8 cellular contexts compared by ENCODE assay signal in the genomic region with DNA sequence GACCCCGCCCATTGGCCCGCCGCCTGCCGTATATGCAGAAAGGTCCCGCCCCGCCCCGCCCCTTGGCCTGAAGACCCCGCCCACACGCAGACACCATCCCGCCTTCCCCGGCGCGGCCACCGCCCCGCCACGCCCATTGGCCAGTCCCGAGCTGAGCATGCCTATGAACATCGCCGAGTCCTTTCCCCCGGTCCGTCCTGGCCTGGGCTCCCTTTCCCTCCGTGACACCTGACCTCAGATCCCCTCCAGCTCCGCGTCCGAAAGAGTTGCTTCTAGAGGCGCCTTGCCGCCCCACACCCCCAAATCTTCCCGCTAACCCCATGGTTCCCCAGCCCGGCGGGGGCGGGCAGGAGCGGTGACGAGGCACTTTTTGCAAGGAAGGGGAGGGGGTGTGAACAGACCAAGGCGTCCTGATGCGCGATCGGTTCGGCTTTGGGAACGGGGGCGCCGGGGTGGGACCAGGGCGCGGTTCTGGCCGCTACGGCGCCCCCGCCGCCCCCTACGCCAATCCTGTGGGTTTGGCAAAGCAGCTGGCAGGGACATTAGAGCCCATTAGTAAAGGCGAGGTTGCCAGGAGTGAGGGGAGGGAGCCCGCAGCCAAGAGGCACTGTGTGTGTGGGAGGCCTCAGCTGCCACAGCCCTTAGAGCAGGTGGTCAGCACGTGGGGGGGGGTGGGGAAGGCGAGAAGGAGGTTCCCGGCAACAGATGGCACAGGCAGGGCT. TPM values are rescaled to one million over a fixed set of nuclear protein-coding genes. Genes with fewer than 3 reads are reported as not detected.
DNase-seq lines count a peak whose midpoint lies in the region; ATAC-seq and TF ChIP-seq lines count a peak whose summit lies in the region.

No MANE protein-coding gene starts in this region.

- 2% methylated on average over 47 of the region's 54 CpGs for WGBS in prostate gland

- peak overlapping the region; percentile 92 for H3K4me3 Mint-ChIP-seq in T-helper 1 cell treated with Interleukin-12 subunit alpha and Interleukin-12 subunit beta and Interleukin-4 antibody, amounts not matched to agents 30 μg/mL and 1 μg/mL, for 36 hours

- H3K27me3 ChIP-seq in left ventricle myocardium inferior (ENCODE audit: low read depth) (no peaks in the 10 kb centered on the region), prostate gland (replicated peaks; ENCODE audit: insufficient read depth) (no peaks in the 10 kb centered on the region), upper lobe of right lung (no peaks in the 10 kb centered on the region)

- no peaks in the 10 kb centered on the region for H3K27me3 Mint-ChIP-seq in T-helper 1 cell treated with Interleukin-12 subunit alpha and Interleukin-12 subunit beta and Interleukin-4 antibody, amounts not matched to agents 30 μg/mL and 1 μg/mL, for 36 hours (ENCODE audit: low read depth)

- peak overlapping the region; percentile 79 for H3K4me3 ChIP-seq in left ventricle myocardium inferior
- H3K4me3 ChIP-seq in prostate gland: peak overlapping the region; percentile 69 to 84
- peak overlapping the region; percentile 59 for H3K4me3 ChIP-seq in upper lobe of right lung

- peak; percentile 22 for TF ChIP-seq POLR2A in prostate gland (IDR thresholded peaks at IDR 0.05)

- peak overlapping the region; percentile 96 for H3K27ac Mint-ChIP-seq in T-helper 1 cell treated with Interleukin-12 subunit alpha and Interleukin-12 subunit beta and Interleukin-4 antibody, amounts not matched to agents 30 μg/mL and 1 μg/mL, for 36 hours

- TF ChIP-seq CTCF in left ventricle myocardium inferior (IDR thresholded peaks at IDR 0.05; ENCODE audit: borderline replicate concordance) (no peak), prostate gland (IDR thresholded peaks at IDR 0.05) (no peak), upper lobe of right lung (IDR thresholded peaks at IDR 0.05) (no peak)

- peak; percentile 91 for DNase-seq in ELF-1 (ENCODE audit: low read depth, low spot score)
- DNase-seq in NCI-H1694 (lab: John Stamatoyannopoulos, UW): peak; percentile 76
- peak; percentile 86 for DNase-seq in amniotic stem cell (lab: John Stamatoyannopoulos, UW)
- DNase-seq in left ventricle myocardium inferior: peak; percentile 97
- DNase-seq in prostate gland (ENCODE audit: low spot score): peak; percentile 96
- peak; percentile 97 for DNase-seq in upper lobe of right lung

- H3K4me1 Mint-ChIP-seq in T-helper 1 cell treated with Interleukin-12 subunit alpha and Interleukin-12 subunit beta and Interleukin-4 antibody, amounts not matched to agents 30 μg/mL and 1 μg/mL, for 36 hours (ENCODE audit: low read depth): peaks cover 3% of the 10 kb centered on the region

- H3K9me3 Mint-ChIP-seq in T-helper 1 cell treated with Interleukin-12 subunit alpha and Interleukin-12 subunit beta and Interleukin-4 antibody, amounts not matched to agents 30 μg/mL and 1 μg/mL, for 36 hours: no peaks in the 10 kb centered on the region

- H3K36me3 ChIP-seq in left ventricle myocardium inferior (peaks cover 38% of the 10 kb centered on the region), prostate gland (no peaks in the 10 kb centered on the region), upper lobe of right lung (peaks cover 13% of the 10 kb centered on the region)

- H3K4me1 ChIP-seq in left ventricle myocardium inferior: peaks cover 50% of the 10 kb centered on the region
- peaks cover 16% of the 10 kb centered on the region for H3K4me1 ChIP-seq in prostate gland (replicated peaks)
- peaks cover 17% of the 10 kb centered on the region for H3K4me1 ChIP-seq in upper lobe of right lung

- peaks cover 3% of the 10 kb centered on the region for H3K36me3 Mint-ChIP-seq in T-helper 1 cell treated with Interleukin-12 subunit alpha and Interleukin-12 subunit beta and Interleukin-4 antibody, amounts not matched to agents 30 μg/mL and 1 μg/mL, for 36 hours (ENCODE audit: low read depth)

- ATAC-seq in HG02610 (IDR thresholded peaks at IDR 0.05; ENCODE audit: unreplicated experiment) (peak; percentile 56), upper lobe of right lung (peak; percentile 93)

- H3K27ac ChIP-seq in left ventricle myocardium inferior (replicated peaks): peak overlapping the region; percentile 93
- peak overlapping the region; percentile 74 to 83 for H3K27ac ChIP-seq in prostate gland
- H3K27ac ChIP-seq in upper lobe of right lung: peak overlapping the region; percentile 86

- intact Hi-C loops in left ventricle myocardium inferior (cut with micrococcal nuclease): no loop called here
- intact Hi-C loops in prostate gland (cut with DNase I): loop anchor here (2.0 kb wide), 1 partner anchor 60 kb away; a partner anchor contains a TSS
- intact Hi-C loops in upper lobe of right lung (cut with DNase I): no loop called here

- H3K9me3 ChIP-seq in left ventricle myocardium inferior (replicated peaks): no peaks in the 10 kb centered on the region
- H3K9me3 ChIP-seq in prostate gland: no peaks in the 10 kb centered on the region
- no peaks in the 10 kb centered on the region for H3K9me3 ChIP-seq in upper lobe of right lung

RNA-seq across cellular contexts. Expression of a gene that starts 0.4 kb away (rescaled TPM):
- 14.7 TPM for total RNA-seq in left ventricle myocardium inferior
- total RNA-seq in prostate gland: 100 to 1,000 TPM in 1 of 2 donors, 10 to 100 TPM in 1; 24.3 to 102 TPM
- 19.5 TPM for total RNA-seq in upper lobe of right lung

RNA-seq across cellular contexts. Expression of a gene that starts 25.8 kb away (rescaled TPM):
- total RNA-seq in left ventricle myocardium inferior (24.0 TPM), prostate gland (10 to 100 TPM; 61.2 to 64.4 TPM), upper lobe of right lung (43.6 TPM)

RNA-seq across cellular contexts. Expression of a gene that starts 26.1 kb away (rescaled TPM):
- total RNA-seq in left ventricle myocardium inferior (9.8 TPM), prostate gland (10 to 100 TPM; 40.8 to 44.5 TPM), upper lobe of right lung (51.6 TPM)

RNA-seq across cellular contexts. Expression of a gene that starts 59.4 kb away (rescaled TPM):
- total RNA-seq in left ventricle myocardium inferior (7.4 TPM), prostate gland (10 to 100 TPM in 1 of 2 donors, 1 to 10 TPM in 1; 4.4 to 25.2 TPM), upper lobe of right lung (18.5 TPM)

Comparison
In these comparisons a context has a peak if more than half of its experiments do, and no peak if none do; other contexts are left out.
1. Peak in every context shown above with its lines: DNase-seq, ATAC-seq, H3K4me3 ChIP-seq and H3K27ac ChIP-seq.